Comparison of ENCODE assay signal across 1 cellular context in genomic region chr5:177487975-177488374, GRCh38.
TF ChIP-seq lines count a peak whose summit lies in the region.

No MANE protein-coding gene starts in this region.

TF ChIP-seq in H1, 55 proteins besides CTCF, POLR2A, EP300 and RAD21:
- TF ChIP-seq POLR2AphosphoS5 (IDR thresholded peaks at IDR 0.05; ENCODE audit: low read depth, low read length) (peak; percentile 33; the same call in 1 of the 2 replicates), CHD1 (IDR thresholded peaks at IDR 0.05; ENCODE audit: low read depth, low read length) (no peak)
TF ChIP-seq in H1: peak in this region for 1.
